In the genomic region with DNA sequence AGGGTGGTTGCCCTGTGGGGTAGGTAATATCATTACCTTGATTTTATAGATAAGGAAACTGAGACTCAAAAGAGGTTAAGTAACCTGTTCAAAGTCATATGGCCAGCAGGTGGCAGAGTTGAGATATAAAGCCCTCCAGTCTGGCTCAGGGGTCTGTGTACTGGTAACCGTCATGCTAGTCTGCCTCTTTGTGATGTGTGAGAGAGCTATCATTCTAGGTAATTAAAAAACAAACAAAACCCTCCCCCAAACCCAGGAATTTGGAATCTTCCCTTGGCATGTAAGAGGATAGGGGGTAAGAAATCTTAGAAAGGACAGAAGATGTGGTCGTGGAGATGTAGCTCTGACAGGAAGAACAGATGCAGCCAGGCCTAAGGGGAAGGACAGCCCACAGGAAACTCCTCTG, we compare ENCODE assay signal across 9 cellular contexts.
A peak's percentile ranks its signal among the peaks of the same experiment; 100 is the strongest.
DNase-seq lines count a peak whose midpoint lies in the region; ATAC-seq and TF ChIP-seq lines count a peak whose summit lies in the region.
"Had no signal": no experiment of that assay in that cellular context is flagged by ENCODE, and none has a peak within 500 bp of the region (broad histone marks: within the 10 kb centered on the region; RNA-seq: fewer than 3 reads in every experiment).

No MANE protein-coding gene starts in this region.

- H3K9me3 ChIP-seq in MM.1S (replicated peaks; ENCODE audit: insufficient read depth, low read length), result no peaks in the 10 kb centered on the region

- no peaks in the 10 kb centered on the region for H3K27me3 ChIP-seq in MM.1S (replicated peaks; ENCODE audit: insufficient read depth, low read length)

- TF ChIP-seq CTCF in MM.1S (IDR thresholded peaks at IDR 0.05; ENCODE audit: low read length), result peak; percentile 65

- H3F3A ChIP-seq in MM.1S (ENCODE audit: insufficient read depth, low read length), result no peaks in the 10 kb centered on the region

- no peak overlapping the region for H2AFZ ChIP-seq in MM.1S (ENCODE audit: low read length)

- no peak overlapping the region for H3K4me2 ChIP-seq in MM.1S (ENCODE audit: low read depth, low read length)

- DNase-seq in NCI-H2196 (lab: John Stamatoyannopoulos, UW; ENCODE audit: unreplicated experiment), result peak; percentile 17
- no peak for DNase-seq in NCI-H2196 treated with DMSO at 0.1 percent for 48 hours (lab: John Stamatoyannopoulos, UW; ENCODE audit: unreplicated experiment)
- peak; percentile 46 for DNase-seq in MM.1S
- DNase-seq in SKM-1 (lab: John Stamatoyannopoulos, UW; ENCODE audit: unreplicated experiment), result peak; percentile 59
- peak; percentile 82 for DNase-seq in amniotic epithelial cell (ENCODE audit: low read depth)
- DNase-seq in kidney glomerular epithelial cell (lab: John Stamatoyannopoulos, UW), result peak; percentile 57
- peak; percentile 43 for DNase-seq in stimulated activated CD8-positive, alpha-beta memory T cell treated with anti-CD3 and anti-CD28 coated beads, Interleukin-15, amount 100 ng/mL, for 1 hour (ENCODE audit: low read depth)

- no peaks in the 10 kb centered on the region for H3K79me2 ChIP-seq in MM.1S (ENCODE audit: low read length)

- peaks cover 8% of the 10 kb centered on the region for H3K4me1 ChIP-seq in MM.1S (ENCODE audit: low read length)

- H4K20me1 ChIP-seq in MM.1S (ENCODE audit: insufficient read depth, low read length), result no peaks in the 10 kb centered on the region

- no peak overlapping the region for H3K9ac ChIP-seq in MM.1S (ENCODE audit: low read length)

- H3K9me2 ChIP-seq in MM.1S (replicated peaks; ENCODE audit: insufficient read depth, low read length), result no peaks in the 10 kb centered on the region

- no peak overlapping the region for H3K27ac ChIP-seq in MM.1S (ENCODE audit: low read length)

- no peaks in the 10 kb centered on the region for H3K36me3 ChIP-seq in MM.1S (replicated peaks; ENCODE audit: insufficient read depth, low read length)

- no peak for ATAC-seq in HG03521 (IDR thresholded peaks at IDR 0.05; ENCODE audit: unreplicated experiment)
- ATAC-seq: left colon had no signal

- no peak overlapping the region for H3K4me3 ChIP-seq in MM.1S (ENCODE audit: low read length)
